Comparison of ENCODE assay signal across 12 cellular contexts in genomic region chr10:48792687-48793096, GRCh38.
DNase-seq lines count a peak whose midpoint lies in the region; ATAC-seq and TF ChIP-seq lines count a peak whose summit lies in the region.
"Had no signal": no experiment of that assay in that cellular context is flagged by ENCODE, and none has a peak within 500 bp of the region (broad histone marks: within the 10 kb centered on the region; RNA-seq: fewer than 3 reads in every experiment).

No MANE protein-coding gene starts in this region.

- H3K27me3 Mint-ChIP-seq in activated CD8-positive, alpha-beta T cell treated with anti-CD3 and anti-CD28 coated beads for 36 hours = peaks cover 5% of the 10 kb centered on the region
- H3K27me3 Mint-ChIP-seq in progenitor cell of endocrine pancreas = peaks cover 11% of the 10 kb centered on the region

- POLR2A ChIA-PET in AG04449 (lab: Yijun Ruan, JAX) = no interaction called here
- POLR2A ChIA-PET in activated CD8-positive, alpha-beta T cell treated with anti-CD3 and anti-CD28 coated beads for 36 hours (lab: Charles Lee) = no interaction called here

- H3K27ac Mint-ChIP-seq in activated CD8-positive, alpha-beta T cell treated with anti-CD3 and anti-CD28 coated beads for 36 hours = no peak overlapping the region
- no peak overlapping the region for H3K27ac Mint-ChIP-seq in progenitor cell of endocrine pancreas
- H3K27ac Mint-ChIP-seq: CD8-positive, alpha-beta memory T cell had no signal

- no peaks in the 10 kb centered on the region for H3K9me3 Mint-ChIP-seq in activated CD8-positive, alpha-beta T cell treated with anti-CD3 and anti-CD28 coated beads for 36 hours
- H3K9me3 Mint-ChIP-seq in progenitor cell of endocrine pancreas (ENCODE audit: low read depth) = no peaks in the 10 kb centered on the region

- no peak overlapping the region for H3K4me3 Mint-ChIP-seq in activated CD8-positive, alpha-beta T cell treated with anti-CD3 and anti-CD28 coated beads for 36 hours
- H3K4me3 Mint-ChIP-seq in progenitor cell of endocrine pancreas (ENCODE audit: low read depth) = no peak overlapping the region
- H3K4me3 Mint-ChIP-seq: CD8-positive, alpha-beta memory T cell had no signal

- H3K4me3 ChIP-seq in AG04449 (ENCODE audit: low read depth, low read length) (no peak overlapping the region), fibroblast of villous mesenchyme (ENCODE audit: low read depth, low read length) (no peak overlapping the region)

- TF ChIP-seq CTCF in AG04449 (IDR thresholded peaks at IDR 0.05; ENCODE audit: insufficient read depth, low read length, missing control alignments) (no peak), fibroblast of villous mesenchyme (IDR thresholded peaks at IDR 0.05; ENCODE audit: insufficient read depth, low read depth, low read length) (no peak), progenitor cell of endocrine pancreas (IDR thresholded peaks at IDR 0.05; ENCODE audit: unreplicated experiment) (no peak)
- TF ChIP-seq CTCF in activated CD8-positive, alpha-beta T cell treated with anti-CD3 and anti-CD28 coated beads for 36 hours (IDR thresholded peaks at IDR 0.05) = no peak

- intact Hi-C loops in activated CD8-positive, alpha-beta T cell treated with anti-CD3 and anti-CD28 coated beads for 36 hours (cut with micrococcal nuclease) = no loop called here

- CTCF ChIA-PET in AG04449 (lab: Yijun Ruan, JAX) = interaction anchor here (1.0 kb wide), 1 partner anchor 10 kb away, joined by 3 read pairs; no protein-coding TSS in a partner anchor
- CTCF ChIA-PET in activated CD8-positive, alpha-beta T cell treated with anti-CD3 and anti-CD28 coated beads for 36 hours (lab: Charles Lee) = no interaction called here

- no peaks in the 10 kb centered on the region for H3K36me3 Mint-ChIP-seq in activated CD8-positive, alpha-beta T cell treated with anti-CD3 and anti-CD28 coated beads for 36 hours (ENCODE audit: low read depth)
- no peaks in the 10 kb centered on the region for H3K36me3 Mint-ChIP-seq in progenitor cell of endocrine pancreas (ENCODE audit: insufficient read depth)
- H3K36me3 Mint-ChIP-seq: CD8-positive, alpha-beta memory T cell had no signal

- DNase-seq in AG04449 (ENCODE audit: low read depth, low spot score) = peak; percentile 12
- DNase-seq in GF-D8 (lab: John Stamatoyannopoulos, UW) = peak; percentile 55
- DNase-seq in activated CD8-positive, alpha-beta T cell treated with anti-CD3 and anti-CD28 coated beads for 36 hours = peak; percentile 32
- peak; percentile 40 for DNase-seq in fibroblast of villous mesenchyme (ENCODE audit: low read depth)
- DNase-seq in progenitor cell of endocrine pancreas (ENCODE audit: low spot score, unreplicated experiment) = no peak
- no peak for DNase-seq in NCI-H748 (lab: John Stamatoyannopoulos, UW; ENCODE audit: unreplicated experiment)
- DNase-seq in stimulated activated CD4-positive, alpha-beta T cell treated with anti-CD3 and anti-CD28 coated beads, Interleukin-4, amount 100 ng/mL, for 24 hours = no peak
- DNase-seq: activated CD4-positive, alpha-beta T cell treated with anti-CD3 and anti-CD28 coated beads for 48 hours; CD8-positive, alpha-beta memory T cell; erythroblast; SIG-M5 had no signal

- no peaks in the 10 kb centered on the region for H3K4me1 Mint-ChIP-seq in activated CD8-positive, alpha-beta T cell treated with anti-CD3 and anti-CD28 coated beads for 36 hours (ENCODE audit: low read depth)
- no peaks in the 10 kb centered on the region for H3K4me1 Mint-ChIP-seq in progenitor cell of endocrine pancreas (ENCODE audit: low read depth)
- H3K4me1 Mint-ChIP-seq: CD8-positive, alpha-beta memory T cell had no signal

- ATAC-seq in activated CD8-positive, alpha-beta T cell treated with anti-CD3 and anti-CD28 coated beads for 36 hours = peak; percentile 70
- ATAC-seq in GM21786 (IDR thresholded peaks at IDR 0.05; ENCODE audit: unreplicated experiment) = no peak

Comparison
In these comparisons a context has a peak if more than half of its experiments do, and no peak if none do; other contexts are left out.
1. DNase-seq: peak in AG04449 (single experiment), GF-D8 (single experiment), activated CD8-positive, alpha-beta T cell treated with anti-CD3 and anti-CD28 coated beads for 36 hours (single experiment) and fibroblast of villous mesenchyme (single experiment); none in progenitor cell of endocrine pancreas (single experiment), NCI-H748 (single experiment) and stimulated activated CD4-positive, alpha-beta T cell treated with anti-CD3 and anti-CD28 coated beads, Interleukin-4, amount 100 ng/mL, for 24 hours (single experiment).